ENCODE assay signal across 10 cellular contexts in genomic region chr1:224565186-224565585, GRCh38. TPM values are rescaled to one million over a fixed set of nuclear protein-coding genes. Genes with fewer than 3 reads are reported as not detected.
DNase-seq lines count a peak whose midpoint lies in the region; ATAC-seq and TF ChIP-seq lines count a peak whose summit lies in the region.
"Had no signal": no experiment of that assay in that cellular context is flagged by ENCODE, and none has a peak within 500 bp of the region (broad histone marks: within the 10 kb centered on the region; RNA-seq: fewer than 3 reads in every experiment).

No MANE protein-coding gene starts in this region.

- H3K36me3 ChIP-seq in Panc1 (ENCODE audit: control insufficient read depth, insufficient read depth, low read length) (no peaks in the 10 kb centered on the region), gastrocnemius medialis (no peaks in the 10 kb centered on the region), left ventricle myocardium inferior (no peaks in the 10 kb centered on the region)

- POLR2A ChIA-PET in Panc1 (lab: Charles Lee): no interaction called here

- no peak overlapping the region for H3K27ac ChIP-seq in Panc1 (ENCODE audit: low read length)
- peak overlapping the region; percentile 73 to 94 (median 82) for H3K27ac ChIP-seq in gastrocnemius medialis
- H3K27ac ChIP-seq in left ventricle myocardium inferior (replicated peaks): no peak overlapping the region

- H3K27me3 ChIP-seq in Panc1 (ENCODE audit: control insufficient read depth, insufficient read depth, low read length) (no peaks in the 10 kb centered on the region), gastrocnemius medialis (no peaks in the 10 kb centered on the region), left ventricle myocardium inferior (ENCODE audit: low read depth) (no peaks in the 10 kb centered on the region)

- no peak for TF ChIP-seq POLR2A in gastrocnemius medialis (IDR thresholded peaks at IDR 0.05)

- peak; percentile 94 for ATAC-seq in Panc1
- ATAC-seq in gastrocnemius medialis: peak; percentile 97 to 99
- no peak for ATAC-seq in HG03469 (IDR thresholded peaks at IDR 0.05; ENCODE audit: unreplicated experiment)

- in situ Hi-C loops in Panc1 (cut with HindIII; ENCODE audit: low pct_unique_long_range_greater_than_20kb, low sequenced_read_pairs) (no loop called here), gastrocnemius medialis (cut with MboI; ENCODE audit: low sequenced_read_pairs in 4 of 4) (no loop called here)

- H3K4me3 ChIP-seq in Panc1 (ENCODE audit: low read depth in 2 of 2, low read length in 2 of 2): peak overlapping the region in 1 of 2 experiments; percentile 19; a peak in 2 of 4 replicates
- H3K4me3 ChIP-seq in epithelial cell of esophagus (ENCODE audit: low read length): no peak overlapping the region
- no peak overlapping the region for H3K4me3 ChIP-seq in gastrocnemius medialis
- H3K4me3 ChIP-seq in left ventricle myocardium inferior: no peak overlapping the region

- TF ChIP-seq CTCF in Panc1 (IDR thresholded peaks at IDR 0.05): no peak
- TF ChIP-seq CTCF in epithelial cell of esophagus (IDR thresholded peaks at IDR 0.05; ENCODE audit: insufficient read depth, low read depth, low read length, missing control alignments): no peak
- no peak for TF ChIP-seq CTCF in gastrocnemius medialis (IDR thresholded peaks at IDR 0.05 in 4 of 5, conservative IDR thresholded peaks at IDR 0.05 in 1 of 5)
- TF ChIP-seq CTCF in left ventricle myocardium inferior (IDR thresholded peaks at IDR 0.05; ENCODE audit: borderline replicate concordance): no peak

- 0 out of 2 replicates have a peak, but pooled peaks cover 4% of the 10 kb centered on the region for H3K4me1 ChIP-seq in Panc1 (ENCODE audit: control insufficient read depth, insufficient read depth, low read length)
- H3K4me1 ChIP-seq in gastrocnemius medialis: peaks cover 23 to 34% of the 10 kb centered on the region in 2 donors
- H3K4me1 ChIP-seq in left ventricle myocardium inferior: no peaks in the 10 kb centered on the region

- DNase-seq in GF-D8 (lab: John Stamatoyannopoulos, UW) (peak; percentile 65), Panc1 (ENCODE audit: low read depth, low spot score) (peak; percentile 83), epithelial cell of esophagus (ENCODE audit: low read depth) (peak; percentile 96), gastrocnemius medialis (peak; percentile 91 to 94), NCI-H345 (lab: John Stamatoyannopoulos, UW) (no peak), left ventricle myocardium inferior (no peak)
- DNase-seq in stimulated activated CD4-positive, alpha-beta T cell treated with anti-CD3 and anti-CD28 coated beads, Interleukin-4, amount 100 ng/mL, for 4 hours: no peak
- DNase-seq: effector CD8-positive, alpha-beta T cell; naive B cell had no signal

- no TSS peak for BruUV-seq in Panc1 (replicated peaks; lab: Mats Ljungman, UMichigan)

- CTCF ChIA-PET in Panc1 (lab: Charles Lee): no interaction called here

- H3K9me3 ChIP-seq in Panc1 (ENCODE audit: control insufficient read depth, insufficient read depth, low read depth, low read length) (peaks cover 4% of the 10 kb centered on the region; the same call in 1 of the 2 replicates), gastrocnemius medialis (no peaks in the 10 kb centered on the region), left ventricle myocardium inferior (replicated peaks) (peaks cover 6% of the 10 kb centered on the region)

- intact Hi-C loops in Panc1 (cut with micrococcal nuclease; ENCODE audit: unreplicated experiment): no loop called here
- intact Hi-C loops in gastrocnemius medialis (cut with DNase I; ENCODE audit: low total_unique reads): loop anchor here (1.0 to 2.0 kb wide), 2 partner anchors 14 to 52 kb away; partner anchors contain the start of gene CNIH3
- intact Hi-C loops in left ventricle myocardium inferior (cut with micrococcal nuclease): no loop called here

RNA-seq across cellular contexts. Expression of gene CNIH3, which starts 50.9 kb away (rescaled TPM):
- total RNA-seq in Panc1 (2021; ENCODE audit: unreplicated experiment): 3.7 TPM
- polyA plus RNA-seq in Panc1 (2012; ENCODE audit: insufficient read length): 5.9 TPM
- total RNA-seq in gastrocnemius medialis: 1 to 10 TPM in 2 of 4 donors, under 1 TPM in 1, not detected in 1; 0.95 to 1.6 (median 1.5) TPM
- total RNA-seq in left ventricle myocardium inferior: 1.1 TPM

Comparison
In these comparisons a context has a peak if more than half of its experiments do, and no peak if none do; other contexts are left out.
1. DNase-seq: peak in GF-D8 (single experiment), Panc1 (single experiment), epithelial cell of esophagus (single experiment) and gastrocnemius medialis (2 of 2); none in NCI-H345 (single experiment), left ventricle myocardium inferior (single experiment) and stimulated activated CD4-positive, alpha-beta T cell treated with anti-CD3 and anti-CD28 coated beads, Interleukin-4, amount 100 ng/mL, for 4 hours (0 of 2).
2. H3K27ac ChIP-seq: peak in gastrocnemius medialis (4 of 4); none in Panc1 (single experiment) and left ventricle myocardium inferior (single experiment).